Comparison of ENCODE assay signal across 22 cellular contexts in genomic region chr5:107449369-107449768, GRCh38.
"Had no signal": no experiment of that assay in that cellular context is flagged by ENCODE, and none has a peak within 500 bp of the region (broad histone marks: within the 10 kb centered on the region; RNA-seq: fewer than 3 reads in every experiment).

No MANE protein-coding gene starts in this region.

- H3K27me3 Mint-ChIP-seq: central memory CD8-positive, alpha-beta T cell; dendritic cell treated with granulocyte-macrophage colony-stimulating factor and Interleukin-4, amounts not matched to agents 40 ng/mL and 50 ng/mL, for 4 days had no signal

- H3K36me3 Mint-ChIP-seq: activated naive CD4-positive, alpha-beta T cell treated with anti-CD3 and anti-CD28 coated beads, Interleukin-2, amount 50 U/mL, for 72 hours had no signal

- DNase-seq: activated CD4-positive, alpha-beta T cell treated with anti-CD3 and anti-CD28 coated beads for 4 hours; activated CD4-positive, alpha-beta T cell treated with anti-CD3 and anti-CD28 coated beads, Interleukin-2, amount 50 U/mL, for 4 hours; activated naive CD4-positive, alpha-beta T cell; activated T-cell treated with anti-CD3 and anti-CD28 coated beads for 4 hours; activated T-cell treated with anti-CD3 and anti-CD28 coated beads, Interleukin-2, amount 50 U/mL, for 72 hours; anterior cingulate cortex; effector CD4-positive, alpha-beta T cell; left ventricle myocardium inferior; posterior cingulate gyrus; right cardiac atrium; stimulated activated CD4-positive, alpha-beta T cell treated with anti-CD3 and anti-CD28 coated beads, Interleukin-12 subunit alpha, Interleukin-12 subunit beta, amount 100 ng/mL, for 4 hours; stimulated activated CD4-positive, alpha-beta T cell treated with anti-CD3 and anti-CD28 coated beads, Interleukin-4, amount 100 ng/mL, for 1 hour; stimulated activated naive CD8-positive, alpha-beta T cell treated with anti-CD3 and anti-CD28 coated beads, Interleukin-15, Interleukin-2, amounts not matched to agents 100 U/mL and 50 U/mL, for 24 hours; testis; transverse colon had no signal

- ATAC-seq: activated naive CD4-positive, alpha-beta T cell treated with anti-CD3 and anti-CD28 coated beads, Interleukin-2, amount 50 U/mL, for 72 hours; activated T-cell treated with anti-CD3 and anti-CD28 coated beads, Interleukin-2, amount 50 U/mL, for 72 hours; right cardiac atrium; stimulated activated naive CD8-positive, alpha-beta T cell treated with anti-CD3 and anti-CD28 coated beads, Interleukin-15, Interleukin-2, amounts not matched to agents 100 U/mL and 50 U/mL, for 24 hours had no signal

- H3K36me3 ChIP-seq: left ventricle myocardium inferior, transverse colon had no signal

- H3K27ac Mint-ChIP-seq: activated naive CD4-positive, alpha-beta T cell treated with anti-CD3 and anti-CD28 coated beads, Interleukin-2, amount 50 U/mL, for 72 hours; activated T-cell treated with anti-CD3 and anti-CD28 coated beads, Interleukin-2, amount 50 U/mL, for 72 hours; dendritic cell treated with granulocyte-macrophage colony-stimulating factor and Interleukin-4, amounts not matched to agents 40 ng/mL and 50 ng/mL, for 4 days; nephron had no signal

- H3K27ac ChIP-seq: left ventricle myocardium inferior, skin epidermis, testis, transverse colon, VCaP had no signal

- H3K9me3 ChIP-seq: left ventricle myocardium inferior, testis, transverse colon had no signal

- H3K4me3 ChIP-seq: left ventricle myocardium inferior, lung, skin epidermis, testis, transverse colon had no signal

- H3K9me3 Mint-ChIP-seq: central memory CD8-positive, alpha-beta T cell; dendritic cell treated with granulocyte-macrophage colony-stimulating factor and Interleukin-4, amounts not matched to agents 40 ng/mL and 50 ng/mL, for 4 days had no signal

- H3K4me3 Mint-ChIP-seq: activated T-cell treated with anti-CD3 and anti-CD28 coated beads, Interleukin-2, amount 50 U/mL, for 72 hours; central memory CD8-positive, alpha-beta T cell; dendritic cell treated with granulocyte-macrophage colony-stimulating factor and Interleukin-4, amounts not matched to agents 40 ng/mL and 50 ng/mL, for 4 days; nephron had no signal

- H3K4me1 Mint-ChIP-seq: central memory CD8-positive, alpha-beta T cell had no signal

- H3K4me1 ChIP-seq: testis, transverse colon had no signal

- H3K27me3 ChIP-seq: testis, transverse colon had no signal
